In genomic region chr15:77266708-77267387, GRCh38 we compare ENCODE assay signal across 18 cellular contexts.
A peak's percentile ranks its signal among the peaks of the same experiment; 100 is the strongest.
DNase-seq lines count a peak whose midpoint lies in the region; ATAC-seq and TF ChIP-seq lines count a peak whose summit lies in the region.
"Had no signal": no experiment of that assay in that cellular context is flagged by ENCODE, and none has a peak within 500 bp of the region (broad histone marks: within the 10 kb centered on the region; RNA-seq: fewer than 3 reads in every experiment).

No MANE protein-coding gene starts in this region.

- H3K9me2 ChIP-seq in PC-3 (replicated peaks; ENCODE audit: low read length): no peaks in the 10 kb centered on the region

- no peaks in the 10 kb centered on the region for H3K27me3 Mint-ChIP-seq in osteocyte (ENCODE audit: unreplicated experiment)
- H3K27me3 Mint-ChIP-seq: activated naive CD4-positive, alpha-beta T cell treated with anti-CD3 and anti-CD28 coated beads, Interleukin-2, amount 50 U/mL, for 24 hours; memory B cell had no signal

- H3K36me3 Mint-ChIP-seq in osteocyte (ENCODE audit: unreplicated experiment): peaks cover 43% of the 10 kb centered on the region

- no peak overlapping the region; the same call in 1 of the 2 replicates for H3K27ac ChIP-seq in PC-3 (ENCODE audit: low read length)
- no peak overlapping the region for H3K27ac ChIP-seq in dorsolateral prefrontal cortex
- H3K27ac ChIP-seq: C4-2B, HL-60, pancreas had no signal

- H3K9me3 Mint-ChIP-seq in osteocyte (ENCODE audit: unreplicated experiment): peaks cover 25% of the 10 kb centered on the region
- H3K9me3 Mint-ChIP-seq: activated naive CD4-positive, alpha-beta T cell treated with anti-CD3 and anti-CD28 coated beads, Interleukin-2, amount 50 U/mL, for 24 hours had no signal

- DNase-seq in ELF-1 (ENCODE audit: low read depth, low spot score): peak; percentile 94
- DNase-seq in PC-3: peak; percentile 55
- peak; percentile 80 for DNase-seq in ecto neural progenitor cell (ENCODE audit: low spot score)
- peak; percentile 92 for DNase-seq in osteocyte (ENCODE audit: extremely low spot score, unreplicated experiment)
- DNase-seq in dorsolateral prefrontal cortex: no peak
- no peak for DNase-seq in medulla oblongata (ENCODE audit: extremely low spot score)
- DNase-seq: GDM1; hippocampal formation; NCI-H446; pancreas; stimulated activated CD4-positive, alpha-beta T cell treated with anti-CD3 and anti-CD28 coated beads, Interleukin-1b, Interleukin-23, amount 100 ng/mL, for 48 hours; stimulated activated naive CD4-positive, alpha-beta T cell had no signal

- no peak overlapping the region for H3K4me3 Mint-ChIP-seq in osteocyte (ENCODE audit: unreplicated experiment)
- H3K4me3 Mint-ChIP-seq: activated naive CD4-positive, alpha-beta T cell treated with anti-CD3 and anti-CD28 coated beads, Interleukin-2, amount 50 U/mL, for 24 hours; memory B cell had no signal

- no peaks in the 10 kb centered on the region for H3K79me2 ChIP-seq in PC-3 (ENCODE audit: low read length)

- H4K20me1 ChIP-seq in PC-3 (ENCODE audit: low read length): no peaks in the 10 kb centered on the region

- POLR2A ChIA-PET in PC-3 (lab: Charles Lee; ENCODE audit: unreplicated experiment): interaction anchor here (0.5 kb wide), 1 partner anchor 15 kb away, joined by 8 read pairs; no protein-coding TSS in a partner anchor

- H3K4me1 ChIP-seq in PC-3 (ENCODE audit: insufficient read depth, low read length): peaks cover 9% of the 10 kb centered on the region
- H3K4me1 ChIP-seq: pancreas had no signal

- no TSS peak for BruUV-seq in PC-3 (replicated peaks; lab: Mats Ljungman, UMichigan)

- H3K4me3 ChIP-seq in PC-3 (ENCODE audit: low read length) (no peak overlapping the region), dorsolateral prefrontal cortex (no peak overlapping the region)
- H3K4me3 ChIP-seq: pancreas had no signal

- CTCF ChIA-PET in PC-3 (lab: Charles Lee): no interaction called here

- intact Hi-C loops in PC-3 (cut with micrococcal nuclease): no loop called here
- intact Hi-C loops in dorsolateral prefrontal cortex (cut with DNase I): no loop called here

- H3F3A ChIP-seq in PC-3 (ENCODE audit: low read length, unreplicated experiment): no peaks in the 10 kb centered on the region

- H3K27me3 ChIP-seq in PC-3 (ENCODE audit: low read length): no peaks in the 10 kb centered on the region
- H3K27me3 ChIP-seq in dorsolateral prefrontal cortex: no peaks in the 10 kb centered on the region
- H3K27me3 ChIP-seq: pancreas had no signal

- H2AFZ ChIP-seq in PC-3 (ENCODE audit: low read length): no peak overlapping the region

- H3K9ac ChIP-seq in PC-3 (ENCODE audit: low read length): no peak overlapping the region

- H3K4me2 ChIP-seq in PC-3 (ENCODE audit: low read length): no peak overlapping the region

- no peaks in the 10 kb centered on the region for H3K36me3 ChIP-seq in PC-3 (ENCODE audit: low read depth, low read length)
- H3K36me3 ChIP-seq: pancreas had no signal

- peak overlapping the region; percentile 76 for H3K27ac Mint-ChIP-seq in osteocyte (ENCODE audit: unreplicated experiment)
- H3K27ac Mint-ChIP-seq: activated naive CD4-positive, alpha-beta T cell treated with anti-CD3 and anti-CD28 coated beads, Interleukin-2, amount 50 U/mL, for 24 hours; memory B cell had no signal

- TF ChIP-seq CTCF in PC-3 (conservative IDR thresholded peaks at IDR 0.05; ENCODE audit: low read depth, low read length) (no peak), osteocyte (IDR thresholded peaks at IDR 0.05) (no peak), dorsolateral prefrontal cortex (IDR thresholded peaks at IDR 0.05 in 54 of 56, conservative IDR thresholded peaks at IDR 0.05 in 2 of 56; ENCODE audit: low read depth in 1 of 56, partially characterized antibody in 56 of 56) (no peak)

- peaks cover 28% of the 10 kb centered on the region for H3K4me1 Mint-ChIP-seq in osteocyte (ENCODE audit: unreplicated experiment)
- H3K4me1 Mint-ChIP-seq: activated naive CD4-positive, alpha-beta T cell treated with anti-CD3 and anti-CD28 coated beads, Interleukin-2, amount 50 U/mL, for 24 hours had no signal

- H3K9me3 ChIP-seq in PC-3 (ENCODE audit: low read length): no peaks in the 10 kb centered on the region
- H3K9me3 ChIP-seq: pancreas had no signal

- ATAC-seq in PC-3 (peak; percentile 66), HG03439 (IDR thresholded peaks at IDR 0.05; ENCODE audit: unreplicated experiment) (no peak), GM19467 (IDR thresholded peaks at IDR 0.05; ENCODE audit: unreplicated experiment) (no peak)
- ATAC-seq: pancreas had no signal

Comparison
In these comparisons a context has a peak if more than half of its experiments do, and no peak if none do; other contexts are left out.
1. DNase-seq: peak in ELF-1 (single experiment), PC-3 (single experiment), ecto neural progenitor cell (single experiment) and osteocyte (single experiment); none in dorsolateral prefrontal cortex (0 of 10) and medulla oblongata (single experiment).